In genomic region chr4:148680884-148681283, GRCh38 we compare ENCODE assay signal across 21 cellular contexts.
"Had no signal": no experiment of that assay in that cellular context is flagged by ENCODE, and none has a peak within 500 bp of the region (broad histone marks: within the 10 kb centered on the region; RNA-seq: fewer than 3 reads in every experiment).

No MANE protein-coding gene starts in this region.

- H3K36me3 ChIP-seq: MG63 had no signal

- H3K9me3 ChIP-seq: MG63, SK-N-SH had no signal

- H3K27ac ChIP-seq: RWPE1 had no signal

- ATAC-seq: HepG2 had no signal

- H3K27me3 ChIP-seq: MG63 had no signal

- H3K9ac ChIP-seq: SK-N-SH had no signal

- H3K4me3 ChIP-seq: MG63 had no signal

- DNase-seq: IMR-90, Karpas-422, KG1, MG63, NCI-H1092, NCI-H1105 treated with DMSO at 0.1 percent for 48 hours, NCI-H1417 treated with DMSO at 0.1 percent for 48 hours, NCI-H146, NCI-H1694 treated with DMSO at 0.1 percent for 48 hours, NCI-H1930, NCI-H2081, NCI-H2107, NCI-H2227 treated with DMSO at 0.1 percent for 48 hours, NCI-H510A, NCI-H524 treated with DMSO at 0.1 percent for 48 hours, NCI-H69, NCI-H774, SHP77, SK-N-SH had no signal
